Comparison of ENCODE assay signal across 1 cellular context in the genomic region with DNA sequence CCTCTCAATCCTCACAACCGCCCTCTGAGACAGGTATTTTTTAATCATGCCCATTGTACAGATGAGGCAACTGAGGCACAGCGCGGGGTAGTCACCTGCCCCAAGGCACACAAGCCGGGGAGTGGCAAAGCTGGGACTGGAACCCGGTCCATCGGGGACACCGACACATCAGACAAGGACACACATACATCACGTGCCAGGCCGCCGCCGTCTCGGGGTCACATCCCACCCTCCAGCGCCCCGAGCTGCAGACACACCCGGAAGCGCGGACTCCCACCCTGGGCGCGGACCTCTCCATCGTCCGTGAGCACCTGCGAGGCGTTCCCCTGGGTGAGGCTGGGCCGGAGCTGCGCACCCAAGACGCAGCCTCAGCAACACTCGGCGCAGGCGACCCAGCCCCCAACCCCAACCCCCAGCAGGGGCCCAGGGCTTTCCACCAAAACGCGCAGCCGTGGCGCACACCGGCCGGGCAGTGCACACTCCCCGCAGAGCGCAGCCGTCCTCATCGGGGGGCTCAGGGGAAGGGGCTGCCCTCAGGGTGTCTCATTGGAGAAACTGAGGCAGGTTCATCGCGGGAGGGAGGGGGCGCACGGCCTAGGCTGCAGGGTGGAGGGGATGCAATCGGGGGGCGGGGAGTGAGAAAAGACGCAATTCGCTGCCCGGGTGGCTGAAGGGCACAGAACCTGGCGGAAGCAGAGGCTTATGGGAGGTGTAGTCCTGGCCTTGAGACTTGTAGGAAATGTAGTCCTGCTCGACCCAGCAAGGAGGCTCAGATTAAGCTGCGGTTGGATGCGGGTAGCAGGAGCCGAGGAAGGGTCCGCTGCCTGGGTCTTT.
TF ChIP-seq lines count a peak whose summit lies in the region.

No MANE protein-coding gene starts in this region.

TF ChIP-seq in K562, 482 proteins besides CTCF, POLR2A, EP300 and RAD21 (continued from another document and continues in another):
- no peak for TF ChIP-seq PML (IDR thresholded peaks at IDR 0.05; ENCODE audit: low read length)
- no peak for TF ChIP-seq HMG20B (CRISPR knock-in tag; IDR thresholded peaks at IDR 0.05)
- no peak for TF ChIP-seq RB1 (IDR thresholded peaks at IDR 0.05; ENCODE audit: low read depth)
- no peak for TF ChIP-seq ZNF778 (CRISPR knock-in tag; IDR thresholded peaks at IDR 0.05)
- no peak for TF ChIP-seq SAFB (IDR thresholded peaks at IDR 0.05; ENCODE audit: borderline replicate concordance, low read depth, low read length)
- TF ChIP-seq, protein P1, sequence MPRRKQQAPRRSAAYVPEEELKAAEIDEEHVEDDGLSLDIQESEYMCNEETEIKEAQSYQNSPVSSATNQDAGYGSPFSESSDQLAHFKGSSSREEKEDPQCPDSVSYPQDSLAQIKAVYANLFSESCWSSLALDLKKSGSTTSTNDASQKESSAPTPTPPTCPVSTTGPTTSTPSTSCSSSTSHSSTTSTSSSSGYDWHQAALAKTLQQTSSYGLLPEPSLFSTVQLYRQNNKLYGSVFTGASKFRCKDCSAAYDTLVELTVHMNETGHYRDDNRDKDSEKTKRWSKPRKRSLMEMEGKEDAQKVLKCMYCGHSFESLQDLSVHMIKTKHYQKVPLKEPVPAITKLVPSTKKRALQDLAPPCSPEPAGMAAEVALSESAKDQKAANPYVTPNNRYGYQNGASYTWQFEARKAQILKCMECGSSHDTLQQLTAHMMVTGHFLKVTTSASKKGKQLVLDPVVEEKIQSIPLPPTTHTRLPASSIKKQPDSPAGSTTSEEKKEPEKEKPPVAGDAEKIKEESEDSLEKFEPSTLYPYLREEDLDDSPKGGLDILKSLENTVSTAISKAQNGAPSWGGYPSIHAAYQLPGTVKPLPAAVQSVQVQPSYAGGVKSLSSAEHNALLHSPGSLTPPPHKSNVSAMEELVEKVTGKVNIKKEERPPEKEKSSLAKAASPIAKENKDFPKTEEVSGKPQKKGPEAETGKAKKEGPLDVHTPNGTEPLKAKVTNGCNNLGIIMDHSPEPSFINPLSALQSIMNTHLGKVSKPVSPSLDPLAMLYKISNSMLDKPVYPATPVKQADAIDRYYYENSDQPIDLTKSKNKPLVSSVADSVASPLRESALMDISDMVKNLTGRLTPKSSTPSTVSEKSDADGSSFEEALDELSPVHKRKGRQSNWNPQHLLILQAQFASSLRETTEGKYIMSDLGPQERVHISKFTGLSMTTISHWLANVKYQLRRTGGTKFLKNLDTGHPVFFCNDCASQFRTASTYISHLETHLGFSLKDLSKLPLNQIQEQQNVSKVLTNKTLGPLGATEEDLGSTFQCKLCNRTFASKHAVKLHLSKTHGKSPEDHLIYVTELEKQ (CRISPR knock-in tag; IDR thresholded peaks at IDR 0.05), result no peak
- no peak for TF ChIP-seq CEBPG (CRISPR knock-in tag; IDR thresholded peaks at IDR 0.05)
- TF ChIP-seq CEBPG (tag; conservative IDR thresholded peaks at IDR 0.05 in 1 of 2, IDR thresholded peaks at IDR 0.05 in 1 of 2), result no peak
- TF ChIP-seq ZNF146 (CRISPR knock-in tag; IDR thresholded peaks at IDR 0.05; ENCODE audit: unreplicated experiment), result no peak
- TF ChIP-seq SAP30 (IDR thresholded peaks at IDR 0.05; ENCODE audit: borderline replicate concordance, insufficient read depth, low read depth, low read length, poor library complexity, severe bottlenecking), result no peak
- TF ChIP-seq ETV1 (tag; conservative IDR thresholded peaks at IDR 0.05; ENCODE audit: low read depth), result no peak; the same call in 1 of the 2 replicates
- no peak for TF ChIP-seq RBM22 (IDR thresholded peaks at IDR 0.05; ENCODE audit: low read depth, low read length, poor library complexity, severe bottlenecking)
- TF ChIP-seq ZNF140 (CRISPR knock-in tag; IDR thresholded peaks at IDR 0.05), result no peak
- no peak for TF ChIP-seq NFXL1 (CRISPR knock-in tag; IDR thresholded peaks at IDR 0.05)
- TF ChIP-seq SRSF9 (IDR thresholded peaks at IDR 0.05; ENCODE audit: borderline replicate concordance, low read depth, low read length), result no peak
- TF ChIP-seq KLF16 (IDR thresholded peaks at IDR 0.05), result no peak
- no peak for TF ChIP-seq STAG1 (CRISPR knock-in tag; IDR thresholded peaks at IDR 0.05; ENCODE audit: borderline replicate concordance)
- peak; percentile 39 for TF ChIP-seq KDM5B (IDR thresholded peaks at IDR 0.05; ENCODE audit: insufficient replicate concordance, low read depth, low read length)
- no peak for TF ChIP-seq NR2F6 (CRISPR knock-in tag; IDR thresholded peaks at IDR 0.05)
- TF ChIP-seq KDM2B (CRISPR knock-in tag; IDR thresholded peaks at IDR 0.05), result no peak
- TF ChIP-seq, protein P2, sequence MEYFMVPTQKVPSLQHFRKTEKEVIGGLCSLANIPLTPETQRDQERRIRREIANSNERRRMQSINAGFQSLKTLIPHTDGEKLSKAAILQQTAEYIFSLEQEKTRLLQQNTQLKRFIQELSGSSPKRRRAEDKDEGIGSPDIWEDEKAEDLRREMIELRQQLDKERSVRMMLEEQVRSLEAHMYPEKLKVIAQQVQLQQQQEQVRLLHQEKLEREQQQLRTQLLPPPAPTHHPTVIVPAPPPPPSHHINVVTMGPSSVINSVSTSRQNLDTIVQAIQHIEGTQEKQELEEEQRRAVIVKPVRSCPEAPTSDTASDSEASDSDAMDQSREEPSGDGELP (CRISPR knock-in tag; IDR thresholded peaks at IDR 0.05; ENCODE audit: borderline replicate concordance), result peak; percentile 49; the same call in 1 of the 2 replicates
- TF ChIP-seq MCM3 (IDR thresholded peaks at IDR 0.05), result no peak
- no peak for TF ChIP-seq TCF7L2 (IDR thresholded peaks at IDR 0.05; ENCODE audit: low read depth, low read length)
- no peak for TF ChIP-seq KLF10 (CRISPR knock-in tag; IDR thresholded peaks at IDR 0.05)
- no peak for TF ChIP-seq TBP (optimal IDR thresholded peaks at IDR 0.05; ENCODE audit: low read depth, low read length)
- TF ChIP-seq IFI16 (CRISPR knock-in tag; IDR thresholded peaks at IDR 0.05), result no peak
- no peak for TF ChIP-seq NFYB (IDR thresholded peaks at IDR 0.05; ENCODE audit: extremely low read depth, insufficient read length)
- TF ChIP-seq, protein P3, sequence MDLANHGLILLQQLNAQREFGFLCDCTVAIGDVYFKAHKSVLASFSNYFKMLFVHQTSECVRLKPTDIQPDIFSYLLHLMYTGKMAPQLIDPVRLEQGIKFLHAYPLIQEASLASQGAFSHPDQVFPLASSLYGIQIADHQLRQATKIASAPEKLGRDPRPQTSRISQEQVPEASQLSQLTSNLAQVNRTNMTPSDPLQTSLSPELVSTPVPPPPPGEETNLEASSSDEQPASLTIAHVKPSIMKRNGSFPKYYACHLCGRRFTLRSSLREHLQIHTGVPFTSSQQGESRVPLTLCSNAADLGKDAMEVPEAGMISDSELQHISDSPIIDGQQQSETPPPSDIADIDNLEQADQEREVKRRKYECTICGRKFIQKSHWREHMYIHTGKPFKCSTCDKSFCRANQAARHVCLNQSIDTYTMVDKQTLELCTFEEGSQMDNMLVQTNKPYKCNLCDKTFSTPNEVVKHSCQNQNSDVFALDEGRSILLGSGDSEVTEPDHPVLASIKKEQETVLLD (IDR thresholded peaks at IDR 0.05), result 0 out of 2 replicates have a peak, but pooled peaks have one; percentile 38
- peak; percentile 38; the same call in 1 of the 2 replicates for TF ChIP-seq PHF8 (IDR thresholded peaks at IDR 0.05; ENCODE audit: borderline replicate concordance, low read length)
- no peak; the same call in 1 of the 2 replicates for TF ChIP-seq ZBTB7A (IDR thresholded peaks at IDR 0.05; ENCODE audit: borderline replicate concordance, control insufficient read depth, low read depth, low read length)
- TF ChIP-seq ZNF24 (IDR thresholded peaks at IDR 0.05), result no peak
- TF ChIP-seq, protein P4, sequence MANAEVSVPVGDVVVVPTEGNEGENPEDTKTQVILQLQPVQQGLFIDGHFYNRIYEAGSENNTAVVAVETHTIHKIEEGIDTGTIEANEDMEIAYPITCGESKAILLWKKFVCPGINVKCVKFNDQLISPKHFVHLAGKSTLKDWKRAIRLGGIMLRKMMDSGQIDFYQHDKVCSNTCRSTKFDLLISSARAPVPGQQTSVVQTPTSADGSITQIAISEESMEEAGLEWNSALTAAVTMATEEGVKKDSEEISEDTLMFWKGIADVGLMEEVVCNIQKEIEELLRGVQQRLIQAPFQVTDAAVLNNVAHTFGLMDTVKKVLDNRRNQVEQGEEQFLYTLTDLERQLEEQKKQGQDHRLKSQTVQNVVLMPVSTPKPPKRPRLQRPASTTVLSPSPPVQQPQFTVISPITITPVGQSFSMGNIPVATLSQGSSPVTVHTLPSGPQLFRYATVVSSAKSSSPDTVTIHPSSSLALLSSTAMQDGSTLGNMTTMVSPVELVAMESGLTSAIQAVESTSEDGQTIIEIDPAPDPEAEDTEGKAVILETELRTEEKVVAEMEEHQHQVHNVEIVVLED (CRISPR knock-in tag; IDR thresholded peaks at IDR 0.05), result no peak
- TF ChIP-seq ZNF134 (CRISPR knock-in tag; conservative IDR thresholded peaks at IDR 0.05), result no peak
- TF ChIP-seq STAT5A (IDR thresholded peaks at IDR 0.05; ENCODE audit: borderline replicate concordance, low read length), result no peak
- no peak for TF ChIP-seq ZNF507 (tag; conservative IDR thresholded peaks at IDR 0.05)
- TF ChIP-seq, protein P5, sequence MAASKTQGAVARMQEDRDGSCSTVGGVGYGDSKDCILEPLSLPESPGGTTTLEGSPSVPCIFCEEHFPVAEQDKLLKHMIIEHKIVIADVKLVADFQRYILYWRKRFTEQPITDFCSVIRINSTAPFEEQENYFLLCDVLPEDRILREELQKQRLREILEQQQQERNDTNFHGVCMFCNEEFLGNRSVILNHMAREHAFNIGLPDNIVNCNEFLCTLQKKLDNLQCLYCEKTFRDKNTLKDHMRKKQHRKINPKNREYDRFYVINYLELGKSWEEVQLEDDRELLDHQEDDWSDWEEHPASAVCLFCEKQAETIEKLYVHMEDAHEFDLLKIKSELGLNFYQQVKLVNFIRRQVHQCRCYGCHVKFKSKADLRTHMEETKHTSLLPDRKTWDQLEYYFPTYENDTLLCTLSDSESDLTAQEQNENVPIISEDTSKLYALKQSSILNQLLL (CRISPR knock-in tag; IDR thresholded peaks at IDR 0.05; ENCODE audit: borderline replicate concordance), result no peak
- TF ChIP-seq, protein P6, sequence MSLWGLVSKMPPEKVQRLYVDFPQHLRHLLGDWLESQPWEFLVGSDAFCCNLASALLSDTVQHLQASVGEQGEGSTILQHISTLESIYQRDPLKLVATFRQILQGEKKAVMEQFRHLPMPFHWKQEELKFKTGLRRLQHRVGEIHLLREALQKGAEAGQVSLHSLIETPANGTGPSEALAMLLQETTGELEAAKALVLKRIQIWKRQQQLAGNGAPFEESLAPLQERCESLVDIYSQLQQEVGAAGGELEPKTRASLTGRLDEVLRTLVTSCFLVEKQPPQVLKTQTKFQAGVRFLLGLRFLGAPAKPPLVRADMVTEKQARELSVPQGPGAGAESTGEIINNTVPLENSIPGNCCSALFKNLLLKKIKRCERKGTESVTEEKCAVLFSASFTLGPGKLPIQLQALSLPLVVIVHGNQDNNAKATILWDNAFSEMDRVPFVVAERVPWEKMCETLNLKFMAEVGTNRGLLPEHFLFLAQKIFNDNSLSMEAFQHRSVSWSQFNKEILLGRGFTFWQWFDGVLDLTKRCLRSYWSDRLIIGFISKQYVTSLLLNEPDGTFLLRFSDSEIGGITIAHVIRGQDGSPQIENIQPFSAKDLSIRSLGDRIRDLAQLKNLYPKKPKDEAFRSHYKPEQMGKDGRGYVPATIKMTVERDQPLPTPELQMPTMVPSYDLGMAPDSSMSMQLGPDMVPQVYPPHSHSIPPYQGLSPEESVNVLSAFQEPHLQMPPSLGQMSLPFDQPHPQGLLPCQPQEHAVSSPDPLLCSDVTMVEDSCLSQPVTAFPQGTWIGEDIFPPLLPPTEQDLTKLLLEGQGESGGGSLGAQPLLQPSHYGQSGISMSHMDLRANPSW (CRISPR knock-in tag; IDR thresholded peaks at IDR 0.05), result no peak
- TF ChIP-seq, protein P7, sequence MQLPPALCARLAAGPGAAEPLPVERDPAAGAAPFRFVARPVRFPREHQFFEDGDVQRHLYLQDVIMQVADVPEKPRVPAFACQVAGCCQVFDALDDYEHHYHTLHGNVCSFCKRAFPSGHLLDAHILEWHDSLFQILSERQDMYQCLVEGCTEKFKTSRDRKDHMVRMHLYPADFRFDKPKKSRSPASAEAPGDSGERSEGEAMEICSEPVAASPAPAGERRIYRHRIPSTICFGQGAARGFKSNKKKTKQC (CRISPR knock-in tag; IDR thresholded peaks at IDR 0.05), result no peak; the same call in 1 of the 2 replicates
- no peak for TF ChIP-seq PRMT5 (CRISPR knock-in tag; IDR thresholded peaks at IDR 0.05)
- no peak for TF ChIP-seq ZNF212 (CRISPR knock-in tag; IDR thresholded peaks at IDR 0.05)
- peak; percentile 76 to 82 for TF ChIP-seq KDM1A (IDR thresholded peaks at IDR 0.05)
- TF ChIP-seq BRCA1 (IDR thresholded peaks at IDR 0.05), result no peak
- no peak for TF ChIP-seq BRCA1 (CRISPR knock-in tag; IDR thresholded peaks at IDR 0.05)
- no peak for TF ChIP-seq ZBTB8A (IDR thresholded peaks at IDR 0.05; ENCODE audit: partially characterized antibody)
- peak; percentile 62 for TF ChIP-seq CREM (IDR thresholded peaks at IDR 0.05; ENCODE audit: low read depth)
- TF ChIP-seq, protein P8, sequence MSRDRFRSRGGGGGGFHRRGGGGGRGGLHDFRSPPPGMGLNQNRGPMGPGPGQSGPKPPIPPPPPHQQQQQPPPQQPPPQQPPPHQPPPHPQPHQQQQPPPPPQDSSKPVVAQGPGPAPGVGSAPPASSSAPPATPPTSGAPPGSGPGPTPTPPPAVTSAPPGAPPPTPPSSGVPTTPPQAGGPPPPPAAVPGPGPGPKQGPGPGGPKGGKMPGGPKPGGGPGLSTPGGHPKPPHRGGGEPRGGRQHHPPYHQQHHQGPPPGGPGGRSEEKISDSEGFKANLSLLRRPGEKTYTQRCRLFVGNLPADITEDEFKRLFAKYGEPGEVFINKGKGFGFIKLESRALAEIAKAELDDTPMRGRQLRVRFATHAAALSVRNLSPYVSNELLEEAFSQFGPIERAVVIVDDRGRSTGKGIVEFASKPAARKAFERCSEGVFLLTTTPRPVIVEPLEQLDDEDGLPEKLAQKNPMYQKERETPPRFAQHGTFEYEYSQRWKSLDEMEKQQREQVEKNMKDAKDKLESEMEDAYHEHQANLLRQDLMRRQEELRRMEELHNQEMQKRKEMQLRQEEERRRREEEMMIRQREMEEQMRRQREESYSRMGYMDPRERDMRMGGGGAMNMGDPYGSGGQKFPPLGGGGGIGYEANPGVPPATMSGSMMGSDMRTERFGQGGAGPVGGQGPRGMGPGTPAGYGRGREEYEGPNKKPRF (IDR thresholded peaks at IDR 0.05; ENCODE audit: low read depth, low read length), result no peak
- TF ChIP-seq TGIF2 (CRISPR knock-in tag; IDR thresholded peaks at IDR 0.05), result no peak
- TF ChIP-seq PTRF (tag; IDR thresholded peaks at IDR 0.05), result no peak
- TF ChIP-seq EGR1 (conservative IDR thresholded peaks at IDR 0.05), result no peak
- TF ChIP-seq, protein P9, sequence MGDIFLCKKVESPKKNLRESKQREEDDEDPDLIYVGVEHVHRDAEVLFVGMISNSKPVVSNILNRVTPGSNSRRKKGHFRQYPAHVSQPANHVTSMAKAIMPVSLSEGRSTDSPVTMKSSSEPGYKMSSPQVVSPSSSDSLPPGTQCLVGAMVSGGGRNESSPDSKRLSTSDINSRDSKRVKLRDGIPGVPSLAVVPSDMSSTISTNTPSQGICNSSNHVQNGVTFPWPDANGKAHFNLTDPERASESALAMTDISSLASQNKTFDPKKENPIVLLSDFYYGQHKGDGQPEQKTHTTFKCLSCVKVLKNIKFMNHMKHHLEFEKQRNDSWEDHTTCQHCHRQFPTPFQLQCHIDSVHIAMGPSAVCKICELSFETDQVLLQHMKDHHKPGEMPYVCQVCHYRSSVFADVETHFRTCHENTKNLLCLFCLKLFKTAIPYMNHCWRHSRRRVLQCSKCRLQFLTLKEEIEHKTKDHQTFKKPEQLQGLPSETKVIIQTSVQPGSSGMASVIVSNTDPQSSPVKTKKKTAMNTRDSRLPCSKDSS (IDR thresholded peaks at IDR 0.05; ENCODE audit: low read depth, partially characterized antibody), result no peak
- no peak for TF ChIP-seq ZSCAN32 (CRISPR knock-in tag; IDR thresholded peaks at IDR 0.05)
- TF ChIP-seq TAF1 (IDR thresholded peaks at IDR 0.05; ENCODE audit: control insufficient read depth, extremely low read depth, insufficient read depth, low read length, severe bottlenecking), result no peak
- no peak for TF ChIP-seq NUFIP1 (IDR thresholded peaks at IDR 0.05; ENCODE audit: partially characterized antibody)
